35 cellular contexts compared by ENCODE assay signal in the genomic region with DNA sequence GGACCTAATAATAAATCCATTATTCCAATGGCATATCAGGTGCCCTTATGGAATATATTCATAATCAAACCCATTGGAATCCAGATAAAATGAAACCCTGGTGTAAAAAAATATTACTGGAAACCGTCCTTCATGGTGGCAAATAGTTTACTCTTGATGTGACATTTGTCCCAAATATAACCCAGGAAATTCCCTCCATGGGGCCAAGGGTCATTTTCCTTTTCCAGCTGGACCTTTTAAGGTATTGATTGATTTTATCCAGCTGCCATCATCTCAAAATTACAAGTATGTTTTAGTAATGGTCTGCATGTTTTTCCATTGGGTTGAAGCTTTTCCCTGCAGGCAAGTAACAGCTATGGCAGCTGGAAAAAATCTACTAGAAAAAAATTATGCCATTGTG. TPM values are rescaled to one million over a fixed set of nuclear protein-coding genes. Genes with fewer than 3 reads are reported as not detected.
"Had no signal": no experiment of that assay in that cellular context is flagged by ENCODE, and none has a peak within 500 bp of the region (broad histone marks: within the 10 kb centered on the region; RNA-seq: fewer than 3 reads in every experiment).

No MANE protein-coding gene starts in this region.

- H3K9me3 Mint-ChIP-seq: natural killer cell treated with Interleukin-12 subunit alpha and Interleukin-12 subunit beta and Interleukin-15 and Interleukin-18, amount 100 ng/mL, for 72 hours; nephron progenitor cell; stimulated activated naive CD8-positive, alpha-beta T cell treated with anti-CD3 and anti-CD28 coated beads, Interleukin-15, amount 100 ng/mL, for 72 hours had no signal

- FAIRE-seq: urothelium cell line had no signal

- H3K9me3 ChIP-seq: neutrophil, ovary, psoas muscle, spleen, suprapubic skin, testis, tibial artery, transverse colon, upper lobe of left lung, vagina had no signal

- H3K4me1 ChIP-seq: parathyroid adenoma, psoas muscle, spleen, suprapubic skin, testis, tibial artery, transverse colon, upper lobe of left lung, vagina had no signal

- H3K9ac ChIP-seq: parathyroid adenoma had no signal

- H3K27me3 Mint-ChIP-seq: progenitor cell of endocrine pancreas; stimulated activated memory B cell treated with anti-CD40 and anti-IgM and Interleukin-4, amounts not matched to agents 10 μg/mL and 1 μg/mL and 100 μg/mL, for 72 hours had no signal

- H3K4me1 Mint-ChIP-seq: naive thymus-derived CD8-positive, alpha-beta T cell; nephron progenitor cell; neural crest cell; stimulated activated memory B cell treated with anti-CD40 and anti-IgM and Interleukin-4, amounts not matched to agents 10 μg/mL and 1 μg/mL and 100 μg/mL, for 72 hours; stimulated activated naive CD8-positive, alpha-beta T cell treated with anti-CD3 and anti-CD28 coated beads, Interleukin-15, amount 100 ng/mL, for 72 hours had no signal

- DNase-seq: naive thymus-derived CD8-positive, alpha-beta T cell; nephron progenitor cell; nucleus accumbens; ovary; posterior cingulate gyrus; psoas muscle; right cardiac atrium; spleen; stimulated activated CD4-positive, alpha-beta T cell treated with anti-CD3 and anti-CD28 coated beads, Interleukin-12 subunit alpha, Interleukin-12 subunit beta, amount 100 ng/mL, for 4 hours; stimulated activated CD4-positive, alpha-beta T cell treated with anti-CD3 and anti-CD28 coated beads, Interleukin-1b, Interleukin-23, amount 100 ng/mL, for 48 hours; stimulated activated CD4-positive, alpha-beta T cell treated with anti-CD3 and anti-CD28 coated beads, Interleukin-4, amount 100 ng/mL, for 1 hour; stimulated activated CD4-positive, alpha-beta T cell treated with anti-CD3 and anti-CD28 coated beads, Interleukin-4, amount 100 ng/mL, for 4 hours; stimulated activated CD8-positive, alpha-beta memory T cell treated with anti-CD3 and anti-CD28 coated beads, Interleukin-4, amount 100 ng/mL, for 48 hours; stimulated activated naive CD4-positive, alpha-beta T cell; stimulated activated naive CD8-positive, alpha-beta T cell treated with anti-CD3 and anti-CD28 coated beads, Interleukin-15, amount 100 ng/mL, for 72 hours; stimulated activated naive CD8-positive, alpha-beta T cell treated with anti-CD3 and anti-CD28 coated beads, Interleukin-15, Interleukin-2, amounts not matched to agents 100 U/mL and 50 U/mL, for 24 hours; substantia nigra; testis; tibial artery; transverse colon; upper lobe of left lung had no signal

- H3K27ac Mint-ChIP-seq: naive thymus-derived CD8-positive, alpha-beta T cell; natural killer cell treated with Interleukin-12 subunit alpha and Interleukin-12 subunit beta and Interleukin-15 and Interleukin-18, amount 100 ng/mL, for 72 hours; nephron progenitor cell; progenitor cell of endocrine pancreas; stimulated activated memory B cell treated with anti-CD40 and anti-IgM and Interleukin-4, amounts not matched to agents 10 μg/mL and 1 μg/mL and 100 μg/mL, for 72 hours had no signal

- ATAC-seq: naive thymus-derived CD8-positive, alpha-beta T cell; natural killer cell treated with Interleukin-12 subunit alpha and Interleukin-12 subunit beta and Interleukin-15 and Interleukin-18, amount 100 ng/mL, for 72 hours; psoas muscle; right cardiac atrium; sciatic nerve; stimulated activated memory B cell treated with anti-CD40 and anti-IgM and Interleukin-4, amounts not matched to agents 10 μg/mL and 1 μg/mL and 100 μg/mL, for 72 hours; stimulated activated naive CD8-positive, alpha-beta T cell treated with anti-CD3 and anti-CD28 coated beads, Interleukin-15, amount 100 ng/mL, for 72 hours; stimulated activated naive CD8-positive, alpha-beta T cell treated with anti-CD3 and anti-CD28 coated beads, Interleukin-15, Interleukin-2, amounts not matched to agents 100 U/mL and 50 U/mL, for 24 hours had no signal

- H3K27me3 ChIP-seq: neutrophil, ovary, spleen, suprapubic skin, testis, tibial artery, transverse colon, upper lobe of left lung, vagina had no signal

- H3K4me2 ChIP-seq: smooth muscle cell had no signal

- H3K4me3 ChIP-seq: ovary, psoas muscle, skin epidermis, smooth muscle cell, spleen, suprapubic skin, testis, tibial artery, transverse colon, upper lobe of left lung, vagina had no signal

- H2AFZ ChIP-seq: parathyroid adenoma had no signal

- H3K27ac ChIP-seq: neutrophil, ovary, parathyroid adenoma, psoas muscle, skin epidermis, spleen, suprapubic skin, testis, tibial artery, transverse colon, upper lobe of left lung, vagina had no signal

- H3K79me2 ChIP-seq: parathyroid adenoma had no signal

- H3K4me3 Mint-ChIP-seq: naive thymus-derived CD8-positive, alpha-beta T cell; natural killer cell treated with Interleukin-12 subunit alpha and Interleukin-12 subunit beta and Interleukin-15 and Interleukin-18, amount 100 ng/mL, for 72 hours; nephron progenitor cell; neural crest cell; stimulated activated memory B cell treated with anti-CD40 and anti-IgM and Interleukin-4, amounts not matched to agents 10 μg/mL and 1 μg/mL and 100 μg/mL, for 72 hours; stimulated activated naive CD8-positive, alpha-beta T cell treated with anti-CD3 and anti-CD28 coated beads, Interleukin-15, amount 100 ng/mL, for 72 hours had no signal

- H3K36me3 Mint-ChIP-seq: natural killer cell treated with Interleukin-12 subunit alpha and Interleukin-12 subunit beta and Interleukin-15 and Interleukin-18, amount 100 ng/mL, for 72 hours; stimulated activated memory B cell treated with anti-CD40 and anti-IgM and Interleukin-4, amounts not matched to agents 10 μg/mL and 1 μg/mL and 100 μg/mL, for 72 hours had no signal

- H3K36me3 ChIP-seq: neutrophil, ovary, spleen, suprapubic skin, tibial artery, transverse colon, upper lobe of left lung, vagina had no signal

RNA-seq across cellular contexts. Expression of a gene that starts 8.4 kb away (rescaled TPM):
- total RNA-seq: naive thymus-derived CD8-positive, alpha-beta T cell; natural killer cell treated with Interleukin-12 subunit alpha and Interleukin-12 subunit beta and Interleukin-15 and Interleukin-18, amount 100 ng/mL, for 72 hours; neural crest cell; osteoblast; ovary; right cardiac atrium; sciatic nerve; smooth muscle cell; spleen; transverse colon; upper lobe of left lung; ureter; vagina had no signal
- polyA plus RNA-seq: naive thymus-derived CD8-positive, alpha-beta T cell; ovary; right cardiac atrium; smooth muscle cell; spleen had no signal
